1 cellular context compared by ENCODE assay signal in the genomic region with DNA sequence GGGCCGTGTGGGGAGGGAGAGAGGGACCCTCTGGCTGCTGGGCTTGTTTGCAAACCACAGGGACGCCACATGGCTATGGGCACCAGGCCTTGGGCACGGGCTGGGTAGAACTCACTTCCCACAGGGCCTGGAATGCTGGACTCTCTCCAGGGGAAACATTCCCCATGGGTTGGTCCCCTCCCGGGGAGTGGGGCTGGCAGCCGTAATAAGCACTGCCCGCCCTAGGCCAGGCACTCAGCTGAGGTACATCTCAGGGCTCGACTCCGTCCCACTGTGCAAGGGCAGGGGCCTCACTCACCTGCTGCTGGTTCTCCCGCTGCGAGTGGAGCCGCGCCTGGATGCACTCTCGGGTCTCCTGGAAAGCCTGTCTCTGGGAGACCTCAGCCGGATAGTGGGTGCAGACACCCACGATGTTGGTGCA.
TF ChIP-seq lines count a peak whose summit lies in the region.

No MANE protein-coding gene starts in this region.

TF ChIP-seq in GM23338, 12 proteins besides CTCF, POLR2A, EP300 and RAD21 (continued from another document):
- TF ChIP-seq, protein P1, sequence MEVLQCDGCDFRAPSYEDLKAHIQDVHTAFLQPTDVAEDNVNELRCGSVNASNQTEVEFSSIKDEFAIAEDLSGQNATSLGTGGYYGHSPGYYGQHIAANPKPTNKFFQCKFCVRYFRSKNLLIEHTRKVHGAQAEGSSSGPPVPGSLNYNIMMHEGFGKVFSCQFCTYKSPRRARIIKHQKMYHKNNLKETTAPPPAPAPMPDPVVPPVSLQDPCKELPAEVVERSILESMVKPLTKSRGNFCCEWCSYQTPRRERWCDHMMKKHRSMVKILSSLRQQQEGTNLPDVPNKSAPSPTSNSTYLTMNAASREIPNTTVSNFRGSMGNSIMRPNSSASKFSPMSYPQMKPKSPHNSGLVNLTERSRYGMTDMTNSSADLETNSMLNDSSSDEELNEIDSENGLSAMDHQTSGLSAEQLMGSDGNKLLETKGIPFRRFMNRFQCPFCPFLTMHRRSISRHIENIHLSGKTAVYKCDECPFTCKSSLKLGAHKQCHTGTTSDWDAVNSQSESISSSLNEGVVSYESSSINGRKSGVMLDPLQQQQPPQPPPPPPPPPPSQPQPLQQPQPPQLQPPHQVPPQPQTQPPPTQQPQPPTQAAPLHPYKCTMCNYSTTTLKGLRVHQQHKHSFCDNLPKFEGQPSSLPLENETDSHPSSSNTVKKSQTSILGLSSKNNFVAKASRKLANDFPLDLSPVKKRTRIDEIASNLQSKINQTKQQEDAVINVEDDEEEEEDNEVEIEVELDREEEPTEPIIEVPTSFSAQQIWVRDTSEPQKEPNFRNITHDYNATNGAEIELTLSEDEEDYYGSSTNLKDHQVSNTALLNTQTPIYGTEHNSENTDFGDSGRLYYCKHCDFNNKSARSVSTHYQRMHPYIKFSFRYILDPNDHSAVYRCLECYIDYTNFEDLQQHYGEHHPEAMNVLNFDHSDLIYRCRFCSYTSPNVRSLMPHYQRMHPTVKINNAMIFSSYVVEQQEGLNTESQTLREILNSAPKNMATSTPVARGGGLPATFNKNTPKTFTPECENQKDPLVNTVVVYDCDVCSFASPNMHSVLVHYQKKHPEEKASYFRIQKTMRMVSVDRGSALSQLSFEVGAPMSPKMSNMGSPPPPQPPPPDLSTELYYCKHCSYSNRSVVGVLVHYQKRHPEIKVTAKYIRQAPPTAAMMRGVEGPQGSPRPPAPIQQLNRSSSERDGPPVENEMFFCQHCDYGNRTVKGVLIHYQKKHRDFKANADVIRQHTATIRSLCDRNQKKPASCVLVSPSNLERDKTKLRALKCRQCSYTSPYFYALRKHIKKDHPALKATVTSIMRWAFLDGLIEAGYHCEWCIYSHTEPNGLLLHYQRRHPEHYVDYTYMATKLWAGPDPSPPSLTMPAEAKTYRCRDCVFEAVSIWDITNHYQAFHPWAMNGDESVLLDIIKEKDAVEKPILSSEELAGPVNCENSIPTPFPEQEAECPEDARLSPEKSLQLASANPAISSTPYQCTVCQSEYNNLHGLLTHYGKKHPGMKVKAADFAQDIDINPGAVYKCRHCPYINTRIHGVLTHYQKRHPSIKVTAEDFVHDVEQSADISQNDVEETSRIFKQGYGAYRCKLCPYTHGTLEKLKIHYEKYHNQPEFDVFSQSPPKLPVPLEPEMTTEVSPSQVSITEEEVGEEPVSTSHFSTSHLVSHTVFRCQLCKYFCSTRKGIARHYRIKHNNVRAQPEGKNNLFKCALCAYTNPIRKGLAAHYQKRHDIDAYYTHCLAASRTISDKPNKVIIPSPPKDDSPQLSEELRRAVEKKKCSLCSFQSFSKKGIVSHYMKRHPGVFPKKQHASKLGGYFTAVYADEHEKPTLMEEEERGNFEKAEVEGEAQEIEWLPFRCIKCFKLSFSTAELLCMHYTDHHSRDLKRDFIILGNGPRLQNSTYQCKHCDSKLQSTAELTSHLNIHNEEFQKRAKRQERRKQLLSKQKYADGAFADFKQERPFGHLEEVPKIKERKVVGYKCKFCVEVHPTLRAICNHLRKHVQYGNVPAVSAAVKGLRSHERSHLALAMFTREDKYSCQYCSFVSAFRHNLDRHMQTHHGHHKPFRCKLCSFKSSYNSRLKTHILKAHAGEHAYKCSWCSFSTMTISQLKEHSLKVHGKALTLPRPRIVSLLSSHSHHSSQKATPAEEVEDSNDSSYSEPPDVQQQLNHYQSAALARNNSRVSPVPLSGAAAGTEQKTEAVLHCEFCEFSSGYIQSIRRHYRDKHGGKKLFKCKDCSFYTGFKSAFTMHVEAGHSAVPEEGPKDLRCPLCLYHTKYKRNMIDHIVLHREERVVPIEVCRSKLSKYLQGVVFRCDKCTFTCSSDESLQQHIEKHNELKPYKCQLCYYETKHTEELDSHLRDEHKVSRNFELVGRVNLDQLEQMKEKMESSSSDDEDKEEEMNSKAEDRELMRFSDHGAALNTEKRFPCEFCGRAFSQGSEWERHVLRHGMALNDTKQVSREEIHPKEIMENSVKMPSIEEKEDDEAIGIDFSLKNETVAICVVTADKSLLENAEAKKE (CRISPR knock-in tag; IDR thresholded peaks at IDR 0.05), result no peak
- TF ChIP-seq JUNB (IDR thresholded peaks at IDR 0.05; ENCODE audit: unreplicated experiment) (no peak), ZNF331 (CRISPR knock-in tag; IDR thresholded peaks at IDR 0.05; ENCODE audit: low read depth) (no peak)
- TF ChIP-seq, protein P2, sequence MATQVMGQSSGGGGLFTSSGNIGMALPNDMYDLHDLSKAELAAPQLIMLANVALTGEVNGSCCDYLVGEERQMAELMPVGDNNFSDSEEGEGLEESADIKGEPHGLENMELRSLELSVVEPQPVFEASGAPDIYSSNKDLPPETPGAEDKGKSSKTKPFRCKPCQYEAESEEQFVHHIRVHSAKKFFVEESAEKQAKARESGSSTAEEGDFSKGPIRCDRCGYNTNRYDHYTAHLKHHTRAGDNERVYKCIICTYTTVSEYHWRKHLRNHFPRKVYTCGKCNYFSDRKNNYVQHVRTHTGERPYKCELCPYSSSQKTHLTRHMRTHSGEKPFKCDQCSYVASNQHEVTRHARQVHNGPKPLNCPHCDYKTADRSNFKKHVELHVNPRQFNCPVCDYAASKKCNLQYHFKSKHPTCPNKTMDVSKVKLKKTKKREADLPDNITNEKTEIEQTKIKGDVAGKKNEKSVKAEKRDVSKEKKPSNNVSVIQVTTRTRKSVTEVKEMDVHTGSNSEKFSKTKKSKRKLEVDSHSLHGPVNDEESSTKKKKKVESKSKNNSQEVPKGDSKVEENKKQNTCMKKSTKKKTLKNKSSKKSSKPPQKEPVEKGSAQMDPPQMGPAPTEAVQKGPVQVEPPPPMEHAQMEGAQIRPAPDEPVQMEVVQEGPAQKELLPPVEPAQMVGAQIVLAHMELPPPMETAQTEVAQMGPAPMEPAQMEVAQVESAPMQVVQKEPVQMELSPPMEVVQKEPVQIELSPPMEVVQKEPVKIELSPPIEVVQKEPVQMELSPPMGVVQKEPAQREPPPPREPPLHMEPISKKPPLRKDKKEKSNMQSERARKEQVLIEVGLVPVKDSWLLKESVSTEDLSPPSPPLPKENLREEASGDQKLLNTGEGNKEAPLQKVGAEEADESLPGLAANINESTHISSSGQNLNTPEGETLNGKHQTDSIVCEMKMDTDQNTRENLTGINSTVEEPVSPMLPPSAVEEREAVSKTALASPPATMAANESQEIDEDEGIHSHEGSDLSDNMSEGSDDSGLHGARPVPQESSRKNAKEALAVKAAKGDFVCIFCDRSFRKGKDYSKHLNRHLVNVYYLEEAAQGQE (IDR thresholded peaks at IDR 0.05; ENCODE audit: unreplicated experiment), result no peak
TF ChIP-seq in GM23338: peak in this region for 0.
